In genomic region chr13:76886292-76887061, GRCh38 we compare ENCODE assay signal across 8 cellular contexts. TPM values are rescaled to one million over a fixed set of nuclear protein-coding genes. Genes with fewer than 3 reads are reported as not detected.
DNase-seq lines count a peak whose midpoint lies in the region; ATAC-seq, FAIRE-seq and TF ChIP-seq lines count a peak whose summit lies in the region.

TSS of gene KCTD12 (minus strand) at chr13:76886405. CDS start at chr13:76886148, 257 bp downstream.

- peak; percentile 70 for ATAC-seq in HG02970 (IDR thresholded peaks at IDR 0.05; ENCODE audit: low FRiP score, unreplicated experiment)

- no peaks in the 10 kb centered on the region for H3K9me3 ChIP-seq in liver (ENCODE audit: control insufficient read depth in 4 of 4, low read length in 3 of 4)

- peak; percentile 59 for FAIRE-seq in GM18507 (lab: Jason Lieb, UNC)

- peaks cover 9 to 22% (median 15%) of the 10 kb centered on the region in 4 donors for H3K4me1 ChIP-seq in liver (ENCODE audit: control insufficient read depth in 4 of 4, insufficient read depth in 4 of 4, low read length in 3 of 4)

- 1% methylated on average over 82 of the region's 82 CpGs for WGBS in liver

- peak; percentile 60 for DNase-seq in GM18507 (ENCODE audit: extremely low spot score, insufficient read length, low read depth)
- peak; percentile 68 for DNase-seq in NCI-H2227 (lab: John Stamatoyannopoulos, UW; ENCODE audit: unreplicated experiment)
- DNase-seq in activated CD4-positive, alpha-beta T cell treated with anti-CD3 and anti-CD28 coated beads, Interleukin-2, amount 50 U/mL, for 24 hours (ENCODE audit: low read depth in 1 of 2, low spot score in 1 of 2) = peak; percentile 59 to 60
- DNase-seq in dermis blood vessel endothelial cell = peak; percentile 95
- peak; percentile 62 to 69 for DNase-seq in stimulated activated CD4-positive, alpha-beta T cell treated with anti-CD3 and anti-CD28 coated beads, Interleukin-2, amount 100 ng/mL, for 48 hours

- H3K4me3 ChIP-seq in liver (ENCODE audit: low read depth in 1 of 3, low read length in 3 of 3) = peak within 1 kb of the TSS; percentile 55 to 64 (median 57)

- peaks cover 0 to 7% (median 3%) of the 10 kb centered on the region in 4 donors for H3K27me3 ChIP-seq in liver (ENCODE audit: control insufficient read depth in 4 of 4, insufficient read depth in 4 of 4, low read length in 3 of 4)

- H3K9ac ChIP-seq in liver (ENCODE audit: low read depth in 1 of 2, low read length in 2 of 2) = peak within 1 kb of the TSS in 1 of 2 donors; percentile 39

- H3K36me3 ChIP-seq in liver (ENCODE audit: control insufficient read depth in 4 of 4, insufficient read depth in 3 of 4, low read depth in 1 of 4, low read length in 3 of 4) = no peaks in the 10 kb centered on the region

- TF ChIP-seq RAD21 in liver (IDR thresholded peaks at IDR 0.05) = no peak

- peak; percentile 50 for TF ChIP-seq CTCF in 22Rv1 (IDR thresholded peaks at IDR 0.05)
- TF ChIP-seq CTCF in liver (IDR thresholded peaks at IDR 0.05; ENCODE audit: low read depth, low read length, missing input control) = peak; percentile 22

- H3K27ac ChIP-seq in 22Rv1 = peak within 1 kb of the TSS; percentile 40; the same call in 1 of the 2 replicates
- peak within 1 kb of the TSS; percentile 81 to 91 for H3K27ac ChIP-seq in liver (ENCODE audit: low read depth in 1 of 2, low read length in 2 of 2)

TF ChIP-seq in liver, 16 proteins besides CTCF, POLR2A, EP300 and RAD21:
- TF ChIP-seq SP1 (IDR thresholded peaks at IDR 0.05) = peak; percentile 21
- no peak for TF ChIP-seq GABPA (IDR thresholded peaks at IDR 0.05 in 1 of 2, conservative IDR thresholded peaks at IDR 0.05 in 1 of 2)
- TF ChIP-seq JUND (IDR thresholded peaks at IDR 0.05) = no peak

RNA-seq across cellular contexts. Expression of gene KCTD12, which starts in this region (rescaled TPM):
- total RNA-seq in dermis blood vessel endothelial cell (395 and 538 TPM in 2 replicates), liver (10 to 100 TPM in 1 of 2 donors, 1 to 10 TPM in 1; 8.7 to 14.8 TPM)
- polyA plus RNA-seq in liver = 1 to 10 TPM; 1.5 to 4.6 TPM

Comparison
In these comparisons a context has a peak if more than half of its experiments do, and no peak if none do; other contexts are left out.
1. Peak in every context shown above with its lines: DNase-seq, ATAC-seq, H3K4me3 ChIP-seq and H3K27ac ChIP-seq.
2. RNA of gene KCTD12 (total RNA-seq): 395 to 538 TPM in dermis blood vessel endothelial cell; 8.7 to 14.8 TPM in liver; every median in the first group is over 10 times any median in the second.